16 cellular contexts compared by ENCODE assay signal in the genomic region with DNA sequence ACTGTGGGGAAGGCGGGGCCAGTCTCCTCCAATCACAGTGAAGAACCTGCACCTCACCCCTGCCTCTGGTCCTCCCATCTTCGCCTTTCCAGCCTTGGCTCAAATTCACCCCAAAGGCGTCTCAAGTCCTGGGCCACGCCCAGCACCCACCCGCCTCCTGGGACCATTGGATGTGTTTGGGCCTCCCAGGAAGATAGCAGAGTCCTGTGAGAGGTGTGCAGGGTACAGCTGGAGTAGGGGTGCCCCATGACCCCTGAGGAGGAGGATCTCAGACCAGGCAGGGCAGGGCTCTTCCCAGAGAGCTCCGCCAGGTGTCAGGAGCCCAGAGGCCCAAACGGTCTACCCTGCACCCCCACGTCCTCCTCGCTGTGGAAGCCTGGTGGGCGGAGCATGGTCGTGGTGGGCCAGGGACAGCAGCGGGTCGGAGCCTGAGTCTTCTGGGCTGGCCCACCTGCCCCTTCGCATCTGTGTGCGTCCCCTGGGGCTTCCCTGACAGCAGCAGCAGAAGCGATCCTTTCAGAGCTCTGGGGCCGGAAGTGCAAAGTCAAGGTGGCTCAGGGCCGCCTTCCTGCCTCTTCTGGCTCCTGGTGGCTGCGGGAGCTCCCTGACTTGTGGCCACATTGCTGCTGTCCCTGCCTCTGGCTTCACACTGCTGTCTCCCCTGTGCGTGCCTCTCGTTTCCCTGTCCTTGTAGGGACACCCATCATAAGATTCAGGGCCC. TPM values are rescaled to one million over a fixed set of nuclear protein-coding genes. Genes with fewer than 3 reads are reported as not detected.
DNase-seq lines count a peak whose midpoint lies in the region; ATAC-seq and TF ChIP-seq lines count a peak whose summit lies in the region.
"Had no signal": no experiment of that assay in that cellular context is flagged by ENCODE, and none has a peak within 500 bp of the region (broad histone marks: within the 10 kb centered on the region; RNA-seq: fewer than 3 reads in every experiment).

No MANE protein-coding gene starts in this region.

- DNase-seq in activated gamma-delta T cell treated with Interleukin-2 at 50 U/mL for 16 hours (peak; percentile 23), activated gamma-delta T cell (lab: John Stamatoyannopoulos, UW) (no peak), Kasumi-1 (lab: John Stamatoyannopoulos, UW) (peak; percentile 26 to 34), sigmoid colon (peak; percentile 44), anterior cingulate cortex (lab: John Stamatoyannopoulos, UW) (no peak)
- DNase-seq in activated naive CD4-positive, alpha-beta T cell treated with anti-CD3 and anti-CD28 coated beads, Interleukin-2, amount 50 U/mL, for 72 hours (ENCODE audit: low spot score in 2 of 2) = peak in 1 of 2 donors; percentile 15
- DNase-seq: foreskin keratinocyte, kidney glomerular epithelial cell, MV-4-11, NCI-H526, nephron progenitor cell had no signal

- TF ChIP-seq EP300 in sigmoid colon (IDR thresholded peaks at IDR 0.05) = no peak

- peak; percentile 49 to 58 for ATAC-seq in activated naive CD4-positive, alpha-beta T cell treated with anti-CD3 and anti-CD28 coated beads, Interleukin-2, amount 50 U/mL, for 72 hours
- no peak for ATAC-seq in GM19035 (IDR thresholded peaks at IDR 0.05; ENCODE audit: unreplicated experiment)
- no peak for ATAC-seq in HG03175 (IDR thresholded peaks at IDR 0.05; ENCODE audit: unreplicated experiment)
- ATAC-seq: foreskin keratinocyte had no signal

- H3K27ac ChIP-seq in sigmoid colon = no peak overlapping the region
- H3K27ac ChIP-seq: dorsolateral prefrontal cortex, foreskin keratinocyte, SJCRH30 had no signal

- WGBS in sigmoid colon, 2 donors = 66 to 84% methylated on average over 21 of the region's 21 CpGs

- H3K36me3 Mint-ChIP-seq in activated naive CD4-positive, alpha-beta T cell treated with anti-CD3 and anti-CD28 coated beads, Interleukin-2, amount 50 U/mL, for 72 hours = no peaks in the 10 kb centered on the region

- intact Hi-C loops in sigmoid colon (cut with DNase I) = no loop called here

- no peak for TF ChIP-seq POLR2A in sigmoid colon (IDR thresholded peaks at IDR 0.05)

- H3K9me3 Mint-ChIP-seq in activated naive CD4-positive, alpha-beta T cell treated with anti-CD3 and anti-CD28 coated beads, Interleukin-2, amount 50 U/mL, for 72 hours = peaks cover 0 to 8% of the 10 kb centered on the region in 2 donors

- TF ChIP-seq CTCF in sigmoid colon (IDR thresholded peaks at IDR 0.05) = no peak

- no peak overlapping the region for H3K4me3 ChIP-seq in sigmoid colon
- H3K4me3 ChIP-seq: dorsolateral prefrontal cortex, SJCRH30, smooth muscle cell had no signal

- peak overlapping the region in 1 of 2 donors; percentile 9 for H3K27ac Mint-ChIP-seq in activated naive CD4-positive, alpha-beta T cell treated with anti-CD3 and anti-CD28 coated beads, Interleukin-2, amount 50 U/mL, for 72 hours
- H3K27ac Mint-ChIP-seq: nephron progenitor cell had no signal

- H3K36me3 ChIP-seq in sigmoid colon = no peaks in the 10 kb centered on the region
- H3K36me3 ChIP-seq: SJCRH30 had no signal

- no peaks in the 10 kb centered on the region for H3K27me3 ChIP-seq in sigmoid colon
- H3K27me3 ChIP-seq: dorsolateral prefrontal cortex, foreskin keratinocyte, SJCRH30 had no signal

- H3K4me1 ChIP-seq in sigmoid colon = no peaks in the 10 kb centered on the region
- H3K4me1 ChIP-seq: foreskin keratinocyte, SJCRH30 had no signal

- H3K9me3 ChIP-seq in sigmoid colon = no peaks in the 10 kb centered on the region
- H3K9me3 ChIP-seq: SJCRH30 had no signal

RNA-seq across cellular contexts. Expression of gene ZNF469, which starts 34.9 kb away (rescaled TPM):
- total RNA-seq in activated naive CD4-positive, alpha-beta T cell treated with anti-CD3 and anti-CD28 coated beads, Interleukin-2, amount 50 U/mL, for 72 hours = under 1 TPM; 0.07 to 0.54 TPM
- 1 to 10 TPM in 1 of 4 donors, under 1 TPM in 3; 0.33 to 1.7 (median 0.52) TPM for total RNA-seq in sigmoid colon
- under 1 TPM; under 0.01 to 0.61 (median under 0.01) TPM for polyA plus RNA-seq in sigmoid colon
- total RNA-seq: SJCRH30 had no signal

Comparison
In these comparisons a context has a peak if more than half of its experiments do, and no peak if none do; other contexts are left out.
1. DNase-seq: peak in activated gamma-delta T cell treated with Interleukin-2 at 50 U/mL for 16 hours (single experiment), Kasumi-1 (2 of 2) and sigmoid colon (single experiment); none in activated gamma-delta T cell (single experiment) and anterior cingulate cortex (0 of 58).
2. ATAC-seq: peak in activated naive CD4-positive, alpha-beta T cell treated with anti-CD3 and anti-CD28 coated beads, Interleukin-2, amount 50 U/mL, for 72 hours (2 of 2); none in GM19035 (single experiment) and HG03175 (single experiment).